ENCODE assay signal across 16 cellular contexts in genomic region chr10:86870679-86871078, GRCh38.
"Had no signal": no experiment of that assay in that cellular context is flagged by ENCODE, and none has a peak within 500 bp of the region (broad histone marks: within the 10 kb centered on the region; RNA-seq: fewer than 3 reads in every experiment).

No MANE protein-coding gene starts in this region.

- H3K27ac ChIP-seq: coronary artery, epithelial cell of prostate, gastrocnemius medialis, left ventricle myocardium inferior, skin epidermis, stomach, vagina had no signal

- H3K27me3 ChIP-seq: gastrocnemius medialis, stomach, vagina had no signal

- H3K27ac Mint-ChIP-seq: activated CD4-positive, alpha-beta memory T cell treated with anti-CD3 and anti-CD28 coated beads, Interleukin-2, amount 10 ng/mL, durations not matched to agents 7 days and 5 days; activated CD4-positive, alpha-beta T cell treated with anti-CD3 and anti-CD28 coated beads for 36 hours; memory B cell had no signal

- H3K9me3 Mint-ChIP-seq: activated CD4-positive, alpha-beta memory T cell treated with anti-CD3 and anti-CD28 coated beads, Interleukin-2, amount 10 ng/mL, durations not matched to agents 7 days and 5 days; memory B cell had no signal

- ATAC-seq: activated CD4-positive, alpha-beta T cell treated with anti-CD3 and anti-CD28 coated beads for 36 hours; gastrocnemius medialis had no signal

- FAIRE-seq: kidney had no signal

- H3K27me3 Mint-ChIP-seq: activated CD4-positive, alpha-beta memory T cell treated with anti-CD3 and anti-CD28 coated beads, Interleukin-2, amount 10 ng/mL, durations not matched to agents 7 days and 5 days; activated CD4-positive, alpha-beta T cell treated with anti-CD3 and anti-CD28 coated beads for 36 hours; memory B cell had no signal

- H3K4me1 Mint-ChIP-seq: activated CD4-positive, alpha-beta memory T cell treated with anti-CD3 and anti-CD28 coated beads, Interleukin-2, amount 10 ng/mL, durations not matched to agents 7 days and 5 days; activated CD4-positive, alpha-beta T cell treated with anti-CD3 and anti-CD28 coated beads for 36 hours had no signal

- H3K4me3 ChIP-seq: coronary artery, gastrocnemius medialis, left ventricle myocardium inferior, skin epidermis, stomach, vagina had no signal

- DNase-seq: activated CD4-positive, alpha-beta memory T cell treated with anti-CD3 and anti-CD28 coated beads, Interleukin-2, amount 10 ng/mL, durations not matched to agents 7 days and 5 days; activated CD4-positive, alpha-beta T cell treated with anti-CD3 and anti-CD28 coated beads for 36 hours; activated CD8-positive, alpha-beta memory T cell treated with anti-CD3 and anti-CD28 coated beads, Interleukin-2, amount 50 U/mL, for 48 hours; aorta; effector CD8-positive, alpha-beta T cell; gastrocnemius medialis; kidney; left ventricle myocardium inferior; stimulated activated CD4-positive, alpha-beta T cell treated with anti-CD3 and anti-CD28 coated beads, Interleukin-4, amount 100 ng/mL, for 4 hours; stomach; T1000 had no signal

- H3K9me3 ChIP-seq: gastrocnemius medialis, left ventricle myocardium inferior, stomach, vagina had no signal

- H3K36me3 ChIP-seq: gastrocnemius medialis, left ventricle myocardium inferior, stomach, vagina had no signal

- H3K4me3 Mint-ChIP-seq: activated CD4-positive, alpha-beta memory T cell treated with anti-CD3 and anti-CD28 coated beads, Interleukin-2, amount 10 ng/mL, durations not matched to agents 7 days and 5 days; activated CD4-positive, alpha-beta T cell treated with anti-CD3 and anti-CD28 coated beads for 36 hours; memory B cell had no signal
